ENCODE assay signal across 23 cellular contexts in genomic region chr1:203036537-203036936, GRCh38. TPM values are rescaled to one million over a fixed set of nuclear protein-coding genes. Genes with fewer than 3 reads are reported as not detected.
DNase-seq lines count a peak whose midpoint lies in the region; ATAC-seq and TF ChIP-seq lines count a peak whose summit lies in the region.
"Had no signal": no experiment of that assay in that cellular context is flagged by ENCODE, and none has a peak within 500 bp of the region (broad histone marks: within the 10 kb centered on the region; RNA-seq: fewer than 3 reads in every experiment).

No MANE protein-coding gene starts in this region.

- peaks cover 7% of the 10 kb centered on the region; the same call in 1 of the 2 replicates for H3K36me3 ChIP-seq in BLaER1
- H3K36me3 ChIP-seq: esophagus squamous epithelium, prostate gland, spleen, tibial nerve had no signal

- ATAC-seq in omental fat pad (ENCODE audit: low FRiP score): no peak
- ATAC-seq in GM21423 (IDR thresholded peaks at IDR 0.05; ENCODE audit: unreplicated experiment): no peak
- ATAC-seq: activated T-cell treated with anti-CD3 and anti-CD28 coated beads, Interleukin-2, amount 50 U/mL, for 72 hours; left cardiac atrium; stimulated activated naive CD8-positive, alpha-beta T cell treated with anti-CD3 and anti-CD28 coated beads, Interleukin-15, Interleukin-2, amounts not matched to agents 100 U/mL and 50 U/mL, for 24 hours had no signal

- no peaks in the 10 kb centered on the region for H3K9me3 ChIP-seq in BLaER1
- H3K9me3 ChIP-seq: esophagus squamous epithelium, prostate gland, spleen, tibial nerve had no signal

- H3K9ac ChIP-seq in BLaER1: peak overlapping the region; percentile 65

- peak overlapping the region; percentile 89 for H3K4me2 ChIP-seq in BLaER1

- H3K27ac ChIP-seq in BLaER1 (peak overlapping the region; percentile 87), coronary artery (no peak overlapping the region)
- H3K27ac ChIP-seq: esophagus squamous epithelium, prostate gland, spleen, tibial nerve had no signal

- H3K4me3 ChIP-seq in BLaER1 (0 out of 2 replicates have a peak overlapping the region, but pooled peaks have one; percentile 21), coronary artery (no peak overlapping the region)
- H3K4me3 ChIP-seq: esophagus squamous epithelium, prostate gland, spleen, tibial nerve had no signal

- DNase-seq in DMS 273 (lab: John Stamatoyannopoulos, UW; ENCODE audit: unreplicated experiment) (peak; percentile 84), coronary artery (ENCODE audit: low spot score) (peak; percentile 63), omental fat pad (ENCODE audit: low spot score) (peak; percentile 1), NCI-H1105 (lab: John Stamatoyannopoulos, UW) (no peak), amniotic stem cell (lab: John Stamatoyannopoulos, UW) (no peak)
- DNase-seq: activated CD4-positive, alpha-beta T cell treated with anti-CD3 and anti-CD28 coated beads for 48 hours; activated T-cell treated with anti-CD3 and anti-CD28 coated beads, Interleukin-2, amount 50 U/mL, for 72 hours; effector memory CD4-positive, alpha-beta T cell; esophagus squamous epithelium; Karpas-422; left cardiac atrium; NCI-H1930; NCI-H345; spleen; stimulated activated CD4-positive, alpha-beta T cell treated with anti-CD3 and anti-CD28 coated beads, Interleukin-4, amount 100 ng/mL, for 1 hour; stimulated activated naive CD8-positive, alpha-beta T cell treated with anti-CD3 and anti-CD28 coated beads, Interleukin-15, Interleukin-2, amounts not matched to agents 100 U/mL and 50 U/mL, for 24 hours had no signal

- TF ChIP-seq CTCF in coronary artery (IDR thresholded peaks at IDR 0.05) (no peak), omental fat pad (IDR thresholded peaks at IDR 0.05) (no peak)

- no peaks in the 10 kb centered on the region for H3K27me3 ChIP-seq in BLaER1
- H3K27me3 ChIP-seq: tibial nerve had no signal

- no peaks in the 10 kb centered on the region for H4K20me1 ChIP-seq in BLaER1

- peaks cover 100% of the 10 kb centered on the region for H3K4me1 ChIP-seq in BLaER1
- H3K4me1 ChIP-seq: prostate gland had no signal

RNA-seq across cellular contexts. Expression of gene PPFIA4, which starts 10.2 kb away (rescaled TPM):
- total RNA-seq in omental fat pad: 1 to 10 TPM in 2 of 4 donors, under 1 TPM in 1, not detected in 1; 0.72 to 1.4 (median 1.2) TPM

RNA-seq across cellular contexts. Expression of gene TMEM183A, which starts 29.4 kb away (rescaled TPM):
- 10 to 100 TPM; 69.2 to 75.8 (median 72.8) TPM for total RNA-seq in omental fat pad

RNA-seq across cellular contexts. Expression of gene MYOG, which starts 49.3 kb away (rescaled TPM):
- total RNA-seq in omental fat pad: not detected
- total RNA-seq: activated T-cell treated with anti-CD3 and anti-CD28 coated beads, Interleukin-2, amount 50 U/mL, for 72 hours; chondrocyte; esophagus squamous epithelium; glomerular endothelial cell; left cardiac atrium; neural crest cell; spleen; tibial nerve had no signal

Comparison
In these comparisons a context has a peak if more than half of its experiments do, and no peak if none do; other contexts are left out.
1. DNase-seq: peak in DMS 273 (single experiment), coronary artery (single experiment) and omental fat pad (single experiment); none in NCI-H1105 (single experiment) and amniotic stem cell (single experiment).